ENCODE assay signal across 8 cellular contexts in genomic region chr10:30434273-30435067, GRCh38. TPM values are rescaled to one million over a fixed set of nuclear protein-coding genes. Genes with fewer than 3 reads are reported as not detected.
DNase-seq lines count a peak whose midpoint lies in the region; ATAC-seq and TF ChIP-seq lines count a peak whose summit lies in the region.

No MANE protein-coding gene starts in this region.

- peaks cover 57% of the 10 kb centered on the region for H3K36me3 Mint-ChIP-seq in activated T-helper 17 cell treated with anti-CD3 and anti-CD28 coated beads, Interleukin-2, amount 50 U/mL, for 72 hours (ENCODE audit: low read depth)
- H3K36me3 Mint-ChIP-seq in natural killer cell, result peaks cover 11% of the 10 kb centered on the region

- ATAC-seq in HG03064 (IDR thresholded peaks at IDR 0.05; ENCODE audit: low read depth, unreplicated experiment) (peak; percentile 43), natural killer cell (peak; percentile 57 to 80 (median 64))
- ATAC-seq in activated T-helper 17 cell treated with anti-CD3 and anti-CD28 coated beads, Interleukin-2, amount 50 U/mL, for 72 hours (replicated peaks), result peak; percentile 51

- H3K4me3 Mint-ChIP-seq in activated T-helper 17 cell treated with anti-CD3 and anti-CD28 coated beads, Interleukin-2, amount 50 U/mL, for 72 hours, result peak overlapping the region; percentile 78
- peak overlapping the region; percentile 89 for H3K4me3 Mint-ChIP-seq in natural killer cell

- no TSS peak for BruUV-seq in PC-9 (replicated peaks; lab: Mats Ljungman, UMichigan)

- DNase-seq in PC-9, result peak; percentile 72 to 79
- DNase-seq in fibroblast of mammary gland (ENCODE audit: low read depth), result peak; percentile 82
- peak; percentile 73 for DNase-seq in natural killer cell

- peak overlapping the region; percentile 82 for H3K27ac ChIP-seq in ACC112 (ENCODE audit: low read depth, low read length)
- peak overlapping the region; percentile 95 for H3K27ac ChIP-seq in PC-9
- peak overlapping the region; percentile 71 for H3K27ac ChIP-seq in temporal lobe (ENCODE audit: low read depth, low read length)

- peaks cover 32% of the 10 kb centered on the region; the same call in 1 of the 2 replicates for H3F3A ChIP-seq in PC-9 (ENCODE audit: insufficient read depth, low read depth)

- H3K27ac Mint-ChIP-seq in activated T-helper 17 cell treated with anti-CD3 and anti-CD28 coated beads, Interleukin-2, amount 50 U/mL, for 72 hours, result peak overlapping the region; percentile 95
- H3K27ac Mint-ChIP-seq in natural killer cell, result peak overlapping the region; percentile 93 to 98

- POLR2A ChIA-PET in PC-9 (lab: Charles Lee; ENCODE audit: unreplicated experiment), result interaction anchor here (0.5 to 3.1 kb wide), 6 partner anchors 11 to 252 kb away, joined by 3 to 36 read pairs (median 6); no protein-coding TSS in a partner anchor

- CTCF ChIA-PET in PC-9 (lab: Charles Lee), result interaction anchor here (0.6 kb wide), 1 partner anchor 633 kb away, joined by 3 read pairs; no protein-coding TSS in a partner anchor

- H2AFZ ChIP-seq in ACC112 (ENCODE audit: low read length, unreplicated experiment) (peak overlapping the region; percentile 49), PC-9 (peak overlapping the region; percentile 79)

- H3K4me3 ChIP-seq in ACC112 (ENCODE audit: low read depth, low read length) (peak overlapping the region; percentile 88), PC-9 (peak overlapping the region; percentile 95), fibroblast of mammary gland (ENCODE audit: control insufficient read depth, low read depth, low read length) (peak overlapping the region; percentile 80)

- H3K9me3 ChIP-seq in PC-9 (ENCODE audit: insufficient read depth, low read depth), result no peaks in the 10 kb centered on the region

- H4K20me1 ChIP-seq in PC-9 (ENCODE audit: insufficient read depth), result no peaks in the 10 kb centered on the region; the same call in 1 of the 2 replicates

- H3K9me2 ChIP-seq in PC-9 (ENCODE audit: insufficient read depth), result no peaks in the 10 kb centered on the region

- peaks cover 24% of the 10 kb centered on the region for H3K4me1 Mint-ChIP-seq in activated T-helper 17 cell treated with anti-CD3 and anti-CD28 coated beads, Interleukin-2, amount 50 U/mL, for 72 hours
- peaks cover 53 to 55% of the 10 kb centered on the region in 2 donors for H3K4me1 Mint-ChIP-seq in natural killer cell

- H3K36me3 ChIP-seq in ACC112 (ENCODE audit: insufficient read depth, low read length) (no peaks in the 10 kb centered on the region; the same call in 1 of the 2 replicates), PC-9 (ENCODE audit: low read depth) (peaks cover 18% of the 10 kb centered on the region)

- intact Hi-C loops in PC-9 (cut with micrococcal nuclease; ENCODE audit: unreplicated experiment) (loop anchor here (1.0 to 5.0 kb wide), 3 partner anchors 20 to 98 kb away; no protein-coding TSS in a partner anchor), natural killer cell (cut with micrococcal nuclease) (loop anchor here (2.0 kb wide), 2 partner anchors 16 to 68 kb away; no protein-coding TSS in a partner anchor)

- H3K79me2 ChIP-seq in ACC112 (ENCODE audit: control insufficient read depth, insufficient read depth, low read length, unreplicated experiment) (peaks cover 28% of the 10 kb centered on the region), PC-9 (ENCODE audit: low read depth) (peaks cover 45% of the 10 kb centered on the region)

- peak overlapping the region; percentile 92 for H3K4me2 ChIP-seq in PC-9

- H3K9me3 Mint-ChIP-seq in activated T-helper 17 cell treated with anti-CD3 and anti-CD28 coated beads, Interleukin-2, amount 50 U/mL, for 72 hours, result no peaks in the 10 kb centered on the region
- H3K9me3 Mint-ChIP-seq in natural killer cell, result no peaks in the 10 kb centered on the region

- no peak for TF ChIP-seq CTCF in PC-9 (conservative IDR thresholded peaks at IDR 0.05)
- TF ChIP-seq CTCF in fibroblast of mammary gland (conservative IDR thresholded peaks at IDR 0.05; ENCODE audit: control insufficient read depth, insufficient read depth, low read depth, low read length), result no peak
- no peak for TF ChIP-seq CTCF in natural killer cell (IDR thresholded peaks at IDR 0.05)

- no peaks in the 10 kb centered on the region for H3K27me3 Mint-ChIP-seq in activated T-helper 17 cell treated with anti-CD3 and anti-CD28 coated beads, Interleukin-2, amount 50 U/mL, for 72 hours
- H3K27me3 Mint-ChIP-seq in natural killer cell (ENCODE audit: low read depth in 2 of 2), result no peaks in the 10 kb centered on the region

- H3K27me3 ChIP-seq in ACC112 (ENCODE audit: insufficient read depth, low read length), result no peaks in the 10 kb centered on the region
- no peaks in the 10 kb centered on the region for H3K27me3 ChIP-seq in PC-9 (ENCODE audit: insufficient read depth, low read depth)

- peak; percentile 84 for TF ChIP-seq POLR2A in GM18526 (IDR thresholded peaks at IDR 0.05; ENCODE audit: extremely low read depth, insufficient read length)

- H3K4me1 ChIP-seq in ACC112 (ENCODE audit: control insufficient read depth, insufficient read depth, low read length, unreplicated experiment) (peaks cover 39% of the 10 kb centered on the region), PC-9 (replicated peaks; ENCODE audit: insufficient read depth) (peaks cover 68% of the 10 kb centered on the region)

RNA-seq across cellular contexts. Expression of gene MAP3K8, which starts 0.5 kb away (rescaled TPM):
- 14.3 and 16.4 TPM in 2 replicates for total RNA-seq in PC-9 (2021)
- total RNA-seq in activated T-helper 17 cell treated with anti-CD3 and anti-CD28 coated beads, Interleukin-2, amount 50 U/mL, for 72 hours, result 10 to 100 TPM; 33.7 to 58.6 TPM
- 100 to 1,000 TPM; 200 to 244 (median 236) TPM for total RNA-seq in natural killer cell
- 4.2 TPM for total RNA-seq in temporal lobe

Comparison
In these comparisons a context has a peak if more than half of its experiments do, and no peak if none do; other contexts are left out.
1. Peak in every context shown above with its lines: DNase-seq, ATAC-seq, H3K4me3 ChIP-seq and H3K27ac ChIP-seq.